15 cellular contexts compared by ENCODE assay signal in the genomic region with DNA sequence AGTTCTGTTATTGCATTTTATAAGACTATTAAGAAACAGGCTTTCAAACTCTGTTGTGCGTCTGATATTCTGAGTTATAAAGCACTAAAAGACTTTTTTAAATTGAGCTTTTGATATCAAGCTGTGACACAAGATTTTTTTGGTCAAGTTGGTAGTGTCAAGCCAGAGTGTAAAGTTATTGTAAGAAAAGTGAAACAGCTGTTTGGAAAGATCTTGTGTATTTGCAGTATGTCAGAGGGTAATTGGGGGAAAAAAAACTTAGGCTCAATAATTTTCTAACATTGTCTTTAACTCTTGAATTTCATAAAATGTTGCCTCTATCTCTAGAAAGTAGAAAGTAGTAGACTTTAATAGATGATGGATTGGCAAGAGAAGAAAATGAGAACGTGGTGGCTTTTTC. TPM values are rescaled to one million over a fixed set of nuclear protein-coding genes. Genes with fewer than 3 reads are reported as not detected.
A peak's percentile ranks its signal among the peaks of the same experiment; 100 is the strongest.
DNase-seq lines count a peak whose midpoint lies in the region; ATAC-seq and TF ChIP-seq lines count a peak whose summit lies in the region.
"Had no signal": no experiment of that assay in that cellular context is flagged by ENCODE, and none has a peak within 500 bp of the region (broad histone marks: within the 10 kb centered on the region; RNA-seq: fewer than 3 reads in every experiment).

No MANE protein-coding gene starts in this region.

- peak overlapping the region; percentile 91 for H3K27ac Mint-ChIP-seq in activated CD4-positive, alpha-beta T cell treated with anti-CD3 and anti-CD28 coated beads for 36 hours
- peak overlapping the region; percentile 81 for H3K27ac Mint-ChIP-seq in activated naive CD8-positive, alpha-beta T cell treated with anti-CD3 and anti-CD28 coated beads for 36 hours
- H3K27ac Mint-ChIP-seq in neural progenitor cell: no peak overlapping the region
- H3K27ac Mint-ChIP-seq: HFFc6 had no signal

- H3F3A ChIP-seq in neural progenitor cell (ENCODE audit: low read depth): peaks cover 9% of the 10 kb centered on the region

- no peak for TF ChIP-seq CTCF in neural progenitor cell (IDR thresholded peaks at IDR 0.05)

- no peak for DNase-seq in activated CD4-positive, alpha-beta T cell treated with anti-CD3 and anti-CD28 coated beads for 36 hours
- no peak for DNase-seq in activated CD4-positive, alpha-beta T cell treated with anti-CD3 and anti-CD28 coated beads, Interleukin-2, amount 50 U/mL, for 4 hours
- DNase-seq in activated naive CD8-positive, alpha-beta T cell treated with anti-CD3 and anti-CD28 coated beads for 36 hours: no peak
- DNase-seq in neural progenitor cell (ENCODE audit: low spot score): no peak
- DNase-seq in Ammon's horn (ENCODE audit: low spot score): no peak
- no peak for DNase-seq in AG08396 (ENCODE audit: low spot score)
- DNase-seq: HFFc6; left cardiac atrium; NCI-H2081; NCI-H748 treated with DMSO at 0.1 percent for 48 hours; stimulated activated naive CD4-positive, alpha-beta T cell; T1000 had no signal

- H4K20me1 ChIP-seq in neural progenitor cell (ENCODE audit: low read depth): peaks cover 41% of the 10 kb centered on the region

- CTCF ChIA-PET in activated CD4-positive, alpha-beta T cell treated with anti-CD3 and anti-CD28 coated beads for 36 hours (lab: Charles Lee): no interaction called here

- no peaks in the 10 kb centered on the region for H3K9me3 Mint-ChIP-seq in activated CD4-positive, alpha-beta T cell treated with anti-CD3 and anti-CD28 coated beads for 36 hours (ENCODE audit: low read depth)
- H3K9me3 Mint-ChIP-seq in activated naive CD8-positive, alpha-beta T cell treated with anti-CD3 and anti-CD28 coated beads for 36 hours: no peaks in the 10 kb centered on the region
- H3K9me3 Mint-ChIP-seq in neural progenitor cell: no peaks in the 10 kb centered on the region
- H3K9me3 Mint-ChIP-seq: HFFc6 had no signal

- H2AFZ ChIP-seq in neural progenitor cell (replicated peaks): no peak overlapping the region

- no peak overlapping the region for H3K4me3 ChIP-seq in HUES64 (ENCODE audit: low read length)
- no peak overlapping the region for H3K4me3 ChIP-seq in neural progenitor cell

- 97% methylated on average over 2 of the region's 2 CpGs for WGBS in HUES64

- peak overlapping the region; percentile 3 for H3K4me2 ChIP-seq in neural progenitor cell

- no peaks in the 10 kb centered on the region for H3K27me3 Mint-ChIP-seq in activated CD4-positive, alpha-beta T cell treated with anti-CD3 and anti-CD28 coated beads for 36 hours
- no peaks in the 10 kb centered on the region for H3K27me3 Mint-ChIP-seq in activated naive CD8-positive, alpha-beta T cell treated with anti-CD3 and anti-CD28 coated beads for 36 hours
- H3K27me3 Mint-ChIP-seq in neural progenitor cell (ENCODE audit: insufficient read depth, low read depth): no peaks in the 10 kb centered on the region

- peak overlapping the region; percentile 58 for H3K4me3 Mint-ChIP-seq in activated CD4-positive, alpha-beta T cell treated with anti-CD3 and anti-CD28 coated beads for 36 hours
- H3K4me3 Mint-ChIP-seq in activated naive CD8-positive, alpha-beta T cell treated with anti-CD3 and anti-CD28 coated beads for 36 hours: peak overlapping the region; percentile 53
- H3K4me3 Mint-ChIP-seq in neural progenitor cell: no peak overlapping the region
- H3K4me3 Mint-ChIP-seq: HFFc6 had no signal

- intact Hi-C loops in activated CD4-positive, alpha-beta T cell treated with anti-CD3 and anti-CD28 coated beads for 36 hours (cut with DNase I, micrococcal nuclease): loop anchor here in 1 of 2 experiments (5.0 kb wide), 1 partner anchor 1181 kb away; the partner anchor contains the start of genes CENPL and DARS2

- H3K36me3 ChIP-seq in HUES64 (ENCODE audit: insufficient read depth, low read length) (peaks cover 47% of the 10 kb centered on the region), neural progenitor cell (peaks cover 17% of the 10 kb centered on the region)

- no peak for ATAC-seq in activated CD4-positive, alpha-beta T cell treated with anti-CD3 and anti-CD28 coated beads for 36 hours
- no peak for ATAC-seq in GM19452 (IDR thresholded peaks at IDR 0.05; ENCODE audit: unreplicated experiment)
- ATAC-seq: left cardiac atrium had no signal

- POLR2A ChIA-PET in activated CD4-positive, alpha-beta T cell treated with anti-CD3 and anti-CD28 coated beads for 36 hours (lab: Charles Lee): interaction anchor here (0.7 to 3.2 kb wide), 4 partner anchors 20 to 1001 kb away, joined by 3 to 17 read pairs (median 4); partner anchors contain the start of gene MRPS14

- H3K36me3 Mint-ChIP-seq in activated CD4-positive, alpha-beta T cell treated with anti-CD3 and anti-CD28 coated beads for 36 hours (ENCODE audit: low read depth): peaks cover 64% of the 10 kb centered on the region
- peaks cover 49% of the 10 kb centered on the region for H3K36me3 Mint-ChIP-seq in activated naive CD8-positive, alpha-beta T cell treated with anti-CD3 and anti-CD28 coated beads for 36 hours
- H3K36me3 Mint-ChIP-seq in neural progenitor cell: peaks cover 18% of the 10 kb centered on the region

- H3K9me3 ChIP-seq in HUES64 (ENCODE audit: insufficient read depth, low read depth, low read length) (no peaks in the 10 kb centered on the region), neural progenitor cell (ENCODE audit: low read depth) (no peaks in the 10 kb centered on the region)

- peaks cover 53% of the 10 kb centered on the region for H3K4me1 Mint-ChIP-seq in activated CD4-positive, alpha-beta T cell treated with anti-CD3 and anti-CD28 coated beads for 36 hours
- peaks cover 50% of the 10 kb centered on the region for H3K4me1 Mint-ChIP-seq in activated naive CD8-positive, alpha-beta T cell treated with anti-CD3 and anti-CD28 coated beads for 36 hours
- H3K4me1 Mint-ChIP-seq in neural progenitor cell: peaks cover 25% of the 10 kb centered on the region

- H3K9ac ChIP-seq in HUES64 (ENCODE audit: low read depth, low read length) (no peak overlapping the region; the same call in 1 of the 2 replicates), neural progenitor cell (no peak overlapping the region)

- peaks cover 86% of the 10 kb centered on the region for H3K79me2 ChIP-seq in neural progenitor cell (ENCODE audit: low read depth)

- H3K4me1 ChIP-seq in HUES64 (ENCODE audit: insufficient read depth, low read length) (peaks cover 14% of the 10 kb centered on the region), neural progenitor cell (peaks cover 17% of the 10 kb centered on the region)

- H3K27me3 ChIP-seq in HUES64 (ENCODE audit: insufficient read depth, low read length) (no peaks in the 10 kb centered on the region), neural progenitor cell (no peaks in the 10 kb centered on the region)

- peak overlapping the region; percentile 10; the same call in 1 of the 2 replicates for H3K27ac ChIP-seq in HUES64 (ENCODE audit: low read depth, low read length)
- H3K27ac ChIP-seq in neural progenitor cell: no peak overlapping the region
- H3K27ac ChIP-seq: HL-60 had no signal

RNA-seq across cellular contexts. Expression of gene CACYBP, which starts 3.8 kb away (rescaled TPM):
- total RNA-seq in activated CD4-positive, alpha-beta T cell treated with anti-CD3 and anti-CD28 coated beads for 36 hours: 100 to 1,000 TPM; 394 to 452 TPM
- 153 TPM for polyA plus RNA-seq in HUES64 (2013, experiment 1 of 2)
- polyA plus RNA-seq in HUES64 (2013, experiment 2 of 2): 153 TPM
- total RNA-seq in activated naive CD8-positive, alpha-beta T cell treated with anti-CD3 and anti-CD28 coated beads for 36 hours: 100 to 1,000 TPM; 345 to 385 TPM
- total RNA-seq in neural progenitor cell (ENCODE audit: low replicate concordance): 145 and 166 TPM in 2 replicates

RNA-seq across cellular contexts. Expression of gene MRPS14, which starts 19.7 kb away (rescaled TPM):
- total RNA-seq in activated CD4-positive, alpha-beta T cell treated with anti-CD3 and anti-CD28 coated beads for 36 hours: 10 to 100 TPM; 38.7 to 43.7 TPM
- 25.3 TPM for polyA plus RNA-seq in HUES64 (2013, experiment 1 of 2)
- polyA plus RNA-seq in HUES64 (2013, experiment 2 of 2): 29.2 TPM
- 10 to 100 TPM; 42.1 to 44.0 TPM for total RNA-seq in activated naive CD8-positive, alpha-beta T cell treated with anti-CD3 and anti-CD28 coated beads for 36 hours
- total RNA-seq in neural progenitor cell (ENCODE audit: low replicate concordance): 31.3 and 35.1 TPM in 2 replicates
